In genomic region chr10:97032624-97033023, GRCh38 we compare ENCODE assay signal across 20 cellular contexts.
A peak's percentile ranks its signal among the peaks of the same experiment; 100 is the strongest.
DNase-seq lines count a peak whose midpoint lies in the region; ATAC-seq, FAIRE-seq and TF ChIP-seq lines count a peak whose summit lies in the region.
"Had no signal": no experiment of that assay in that cellular context is flagged by ENCODE, and none has a peak within 500 bp of the region (broad histone marks: within the 10 kb centered on the region; RNA-seq: fewer than 3 reads in every experiment).

No MANE protein-coding gene starts in this region.

- H2AFZ ChIP-seq in GM23248 (no peak overlapping the region), H1 (ENCODE audit: low read length) (peak overlapping the region; percentile 65; the same call in 1 of the 2 replicates)

- TF ChIP-seq RAD21 in H1 (IDR thresholded peaks at IDR 0.05 in 1 of 2, conservative IDR thresholded peaks at IDR 0.05 in 1 of 2; ENCODE audit: low read depth in 2 of 2, low read length in 2 of 2): no peak

- H3K4me3 Mint-ChIP-seq in endothelial cell (ENCODE audit: unreplicated experiment): no peak overlapping the region
- H3K4me3 Mint-ChIP-seq: CD14-positive monocyte; CD8-positive, alpha-beta T cell had no signal

- H2BK120ac ChIP-seq in H1 (replicated peaks; ENCODE audit: low read depth, low read length): no peak overlapping the region

- H2BK5ac ChIP-seq in H1 (ENCODE audit: low read depth, low read length): no peak overlapping the region

- H3K27ac ChIP-seq in GM23248: no peak overlapping the region
- H3K27ac ChIP-seq in HUES64 (ENCODE audit: low read depth, low read length): no peak overlapping the region; the same call in 1 of the 2 replicates
- no peak overlapping the region for H3K27ac ChIP-seq in H1 (ENCODE audit: low read depth, low read length)
- no peak overlapping the region for H3K27ac ChIP-seq in tibial nerve
- H3K27ac ChIP-seq: 22Rv1, KMS-11 had no signal

- no peak overlapping the region for H3K4me3 ChIP-seq in GM23248
- no peak overlapping the region for H3K4me3 ChIP-seq in HUES64 (ENCODE audit: low read length)
- H3K4me3 ChIP-seq in H1 (ENCODE audit: extremely low read depth in 1 of 4, insufficient read depth in 2 of 4, low read depth in 3 of 4, low read length in 4 of 4): no peak overlapping the region; a peak in 1 of 8 replicates
- no peak overlapping the region for H3K4me3 ChIP-seq in tibial nerve

- H3K56ac ChIP-seq in H1 (replicated peaks; ENCODE audit: insufficient read length, low read depth, low read length): no peak overlapping the region

- H3K9me3 ChIP-seq in GM23248 (ENCODE audit: low read depth): no peaks in the 10 kb centered on the region
- H3K9me3 ChIP-seq in HUES64 (ENCODE audit: insufficient read depth, low read depth, low read length): no peaks in the 10 kb centered on the region
- H3K9me3 ChIP-seq in H1 (ENCODE audit: insufficient read depth in 2 of 2, low read depth in 1 of 2, low read length in 1 of 2): no peaks in the 10 kb centered on the region
- no peaks in the 10 kb centered on the region for H3K9me3 ChIP-seq in tibial nerve

- H3K36me3 Mint-ChIP-seq in endothelial cell (ENCODE audit: low read depth, unreplicated experiment): no peaks in the 10 kb centered on the region
- H3K36me3 Mint-ChIP-seq: CD14-positive monocyte; CD8-positive, alpha-beta T cell had no signal

- WGBS in GM23248 (ENCODE audit: low coverage in 1 of 2, low lambda C conversion rate in 2 of 2, missing lambda C conversion rate in 2 of 2), 2 experiments: 34 to 44% methylated on average over 7 of the region's 7 CpGs
- WGBS in HUES64: 33% methylated on average over 7 of the region's 7 CpGs
- WGBS in H1 (ENCODE audit: extremely low coverage in 1 of 2, insufficient coverage in 1 of 2, insufficient read length in 1 of 2, insufficient replicate concordance in 2 of 2, low coverage in 1 of 2, low lambda C conversion rate in 2 of 2, missing lambda C conversion rate in 1 of 2), 2 experiments: 55% methylated on average over 6 of the region's 7 CpGs; no CpG with 5 or more reads in 1 of the 2 experiments
- WGBS in tibial nerve, 2 donors: 58 to 61% methylated on average over 7 of the region's 7 CpGs

- no peak for FAIRE-seq in H1 (lab: Jason Lieb, UNC)
- FAIRE-seq: D721Med, GM12892, GM19239 had no signal

- H3K18ac ChIP-seq in H1 (ENCODE audit: extremely low read depth, low read length): no peak overlapping the region; the same call in 1 of the 2 replicates

- CTCF ChIA-PET in H1 (lab: Charles Lee; ENCODE audit: partially characterized antibody): interaction anchor here (0.6 to 9.9 kb wide), 13 partner anchors 9 to 563 kb away, joined by 3 to 129 read pairs (median 4); no protein-coding TSS in a partner anchor

- TF ChIP-seq POLR2A in H1 (IDR thresholded peaks at IDR 0.05; ENCODE audit: control extremely low read depth in 1 of 2, low read depth in 2 of 2, low read length in 2 of 2) (no peak), tibial nerve (IDR thresholded peaks at IDR 0.05) (no peak)

- H4K8ac ChIP-seq in H1 (ENCODE audit: extremely low read depth, insufficient read depth, low read length): no peak overlapping the region; the same call in 1 of the 2 replicates

- in situ Hi-C loops in GM23248 (cut with MboI): loop anchor here (25.0 kb wide), 1 partner anchor 645 kb away; no protein-coding TSS in a partner anchor

- no peak for TF ChIP-seq EP300 in H1 (IDR thresholded peaks at IDR 0.05; ENCODE audit: borderline replicate concordance in 1 of 2, low read depth in 2 of 2, low read length in 2 of 2)
- TF ChIP-seq EP300 in tibial nerve (IDR thresholded peaks at IDR 0.05): no peak

- H3K9ac ChIP-seq in GM23248 (no peak overlapping the region), HUES64 (ENCODE audit: low read depth, low read length) (0 out of 2 replicates have a peak overlapping the region, but pooled peaks have one; percentile 27), H1 (replicated peaks in 1 of 4; ENCODE audit: extremely low read depth in 1 of 4, low read depth in 3 of 4, low read length in 3 of 4) (no peak overlapping the region)
- H3K9ac ChIP-seq: KMS-11 had no signal

- no peaks in the 10 kb centered on the region for H3K9me3 Mint-ChIP-seq in endothelial cell (ENCODE audit: unreplicated experiment)
- H3K9me3 Mint-ChIP-seq: CD14-positive monocyte; CD8-positive, alpha-beta T cell had no signal

- H3K4me1 Mint-ChIP-seq in endothelial cell (ENCODE audit: unreplicated experiment): no peaks in the 10 kb centered on the region

- H3F3A ChIP-seq in GM23248 (ENCODE audit: insufficient read depth): no peaks in the 10 kb centered on the region

- no peak overlapping the region for H2BK20ac ChIP-seq in H1 (ENCODE audit: low read length)

- H2BK12ac ChIP-seq in H1 (ENCODE audit: low read depth, low read length): no peak overlapping the region

- H3K4me1 ChIP-seq in GM23248 (ENCODE audit: insufficient read depth) (no peaks in the 10 kb centered on the region), HUES64 (ENCODE audit: insufficient read depth, low read length) (peaks cover 19% of the 10 kb centered on the region), H1 (replicated peaks in 1 of 4; ENCODE audit: control insufficient read depth in 3 of 4, insufficient read depth in 4 of 4, low read length in 3 of 4) (peaks cover 4 to 15% (median 7%) of the 10 kb centered on the region in 4 experiments; a peak in 6 of 7 replicates), tibial nerve (peaks cover 0 to 6% (median 1%) of the 10 kb centered on the region in 4 donors)

- no peak overlapping the region for H3K23ac ChIP-seq in H1 (ENCODE audit: insufficient read length)

- peaks cover 26% of the 10 kb centered on the region for H3K27me3 ChIP-seq in GM23248 (replicated peaks; ENCODE audit: insufficient read depth)
- no peaks in the 10 kb centered on the region for H3K27me3 ChIP-seq in HUES64 (ENCODE audit: insufficient read depth, low read length)
- H3K27me3 ChIP-seq in H1 (replicated peaks in 1 of 4; ENCODE audit: control insufficient read depth in 3 of 4, extremely low read depth in 1 of 4, insufficient read depth in 3 of 4, low read length in 3 of 4): no peaks in the 10 kb centered on the region; a peak in 1 of 7 replicates
- H3K27me3 ChIP-seq in tibial nerve: no peaks in the 10 kb centered on the region

- peaks cover 8% of the 10 kb centered on the region for H3K27me3 Mint-ChIP-seq in endothelial cell (ENCODE audit: unreplicated experiment)

- H3K79me2 ChIP-seq in GM23248 (ENCODE audit: insufficient read depth): no peaks in the 10 kb centered on the region
- no peaks in the 10 kb centered on the region for H3K79me2 ChIP-seq in H1 (ENCODE audit: control insufficient read depth in 1 of 2, insufficient read depth in 2 of 2, low read length in 2 of 2)

- H3K4me2 ChIP-seq in GM23248 (ENCODE audit: unreplicated experiment) (no peak overlapping the region), H1 (ENCODE audit: insufficient read depth in 1 of 2, low read depth in 2 of 2, low read length in 2 of 2) (peak overlapping the region; percentile 10 to 38; a peak in 2 of 4 replicates)
- H3K4me2 ChIP-seq: KMS-11 had no signal

- H3K14ac ChIP-seq in H1 (ENCODE audit: insufficient read length): no peak overlapping the region

- peak; percentile 11 for DNase-seq in GM23248
- DNase-seq in H1 (ENCODE audit: low read depth in 1 of 2, low spot score in 2 of 2): no peak
- DNase-seq in sciatic nerve (ENCODE audit: low spot score): peak; percentile 26
- DNase-seq in DMS79 treated with DMSO at 0.1 percent for 48 hours (lab: John Stamatoyannopoulos, UW): no peak
- no peak for DNase-seq in tibial nerve (ENCODE audit: low spot score in 2 of 2)
- no peak for DNase-seq in endothelial cell (ENCODE audit: low spot score)
- DNase-seq: CD8-positive, alpha-beta T cell; COR-L47; DMS153; DND-41; GDM1 had no signal

- H4K20me1 ChIP-seq in GM23248 (ENCODE audit: insufficient read depth): no peaks in the 10 kb centered on the region
- H4K20me1 ChIP-seq in H1 (replicated peaks in 1 of 2; ENCODE audit: control insufficient read depth in 1 of 2, insufficient read depth in 2 of 2, low read length in 2 of 2): no peaks in the 10 kb centered on the region

- H3K23me2 ChIP-seq in H1 (ENCODE audit: low read depth, low read length): no peaks in the 10 kb centered on the region; the same call in 1 of the 2 replicates

- no peak overlapping the region for H3K4ac ChIP-seq in H1 (replicated peaks; ENCODE audit: insufficient read length, low read depth, low read length)

- no peak overlapping the region for H3K27ac Mint-ChIP-seq in endothelial cell (ENCODE audit: unreplicated experiment)
- H3K27ac Mint-ChIP-seq: CD14-positive monocyte; CD8-positive, alpha-beta T cell had no signal

- no peaks in the 10 kb centered on the region for H3K36me3 ChIP-seq in GM23248 (ENCODE audit: low read depth)
- no peaks in the 10 kb centered on the region for H3K36me3 ChIP-seq in HUES64 (ENCODE audit: insufficient read depth, low read length)
- no peaks in the 10 kb centered on the region for H3K36me3 ChIP-seq in H1 (ENCODE audit: control insufficient read depth in 2 of 4, insufficient read depth in 4 of 4, low read length in 3 of 4)
- no peaks in the 10 kb centered on the region for H3K36me3 ChIP-seq in tibial nerve

- no peak overlapping the region for H4K91ac ChIP-seq in H1 (replicated peaks; ENCODE audit: insufficient read length, low read length)

- no peaks in the 10 kb centered on the region for H3K79me1 ChIP-seq in H1 (ENCODE audit: low read depth, low read length)

- intact Hi-C loops in sciatic nerve (cut with DNase I): no loop called here

- POLR2A ChIA-PET in H1 (lab: Charles Lee; ENCODE audit: partially characterized antibody): interaction anchor here (0.7 kb wide), 1 partner anchor 14 kb away, joined by 3 read pairs; no protein-coding TSS in a partner anchor

- no peak overlapping the region for H4K5ac ChIP-seq in H1 (ENCODE audit: insufficient read length, low read depth, low read length)

- no peaks in the 10 kb centered on the region for H3K9me2 ChIP-seq in GM23248 (ENCODE audit: insufficient read depth)

- TF ChIP-seq CTCF in H1 (IDR thresholded peaks at IDR 0.05; ENCODE audit: control extremely low read depth in 1 of 3, insufficient read depth in 1 of 3, low read depth in 1 of 3, low read length in 3 of 3): no peak
- no peak for TF ChIP-seq CTCF in tibial nerve (IDR thresholded peaks at IDR 0.05)
- TF ChIP-seq CTCF in endothelial cell (IDR thresholded peaks at IDR 0.05; ENCODE audit: unreplicated experiment): no peak

- no peak overlapping the region for H2BK15ac ChIP-seq in H1 (ENCODE audit: low read length)

- ATAC-seq in sciatic nerve (no peak), HG02973 (IDR thresholded peaks at IDR 0.05; ENCODE audit: unreplicated experiment) (no peak)
- ATAC-seq: CD8-positive, alpha-beta T cell; HCT116 had no signal

- no peak overlapping the region for H2AK5ac ChIP-seq in H1 (ENCODE audit: low read depth, low read length)

TF ChIP-seq in H1, 55 proteins besides CTCF, POLR2A, EP300 and RAD21 (continues in another document):
- TF ChIP-seq MAFK (IDR thresholded peaks at IDR 0.05; ENCODE audit: low read depth, low read length) (no peak), BCL11A (IDR thresholded peaks at IDR 0.05; ENCODE audit: low read depth in 2 of 2, low read length in 2 of 2) (no peak), SIRT6 (IDR thresholded peaks at IDR 0.05; ENCODE audit: low read length) (no peak), SIN3A (conservative IDR thresholded peaks at IDR 0.05 in 1 of 2, IDR thresholded peaks at IDR 0.05 in 1 of 2; ENCODE audit: low read depth in 1 of 2, low read length in 2 of 2) (no peak)

Comparison
In these comparisons a context has a peak if more than half of its experiments do, and no peak if none do; other contexts are left out.
1. DNase-seq: peak in GM23248 (single experiment) and sciatic nerve (single experiment); none in H1 (0 of 2), DMS79 treated with DMSO at 0.1 percent for 48 hours (single experiment), tibial nerve (0 of 2) and endothelial cell (single experiment).